Comparison of ENCODE assay signal across 7 cellular contexts in the genomic region with DNA sequence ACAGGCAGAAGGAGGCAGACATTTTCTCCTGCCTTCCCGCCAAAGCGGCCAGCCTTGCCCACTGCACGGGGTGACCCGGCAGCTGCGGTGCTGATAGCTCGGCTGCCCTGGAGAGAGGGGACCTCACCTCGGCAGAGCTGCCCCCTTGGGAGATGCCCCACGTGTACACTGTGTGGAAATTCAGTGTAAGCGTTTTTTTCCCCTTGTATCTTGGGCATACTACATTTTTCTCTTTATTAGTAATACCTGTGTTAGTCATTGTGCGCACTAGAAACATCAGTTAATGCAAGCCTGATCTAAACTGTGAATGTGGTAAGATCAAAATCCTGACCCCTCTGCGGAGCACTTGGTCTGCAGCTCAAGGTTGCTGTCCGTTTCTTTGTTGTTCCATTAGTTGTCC. TPM values are rescaled to one million over a fixed set of nuclear protein-coding genes. Genes with fewer than 3 reads are reported as not detected.
"Had no signal": no experiment of that assay in that cellular context is flagged by ENCODE, and none has a peak within 500 bp of the region (broad histone marks: within the 10 kb centered on the region; RNA-seq: fewer than 3 reads in every experiment).

No MANE protein-coding gene starts in this region.

RNA-seq across cellular contexts. Expression of a gene that starts 44.0 kb away (rescaled TPM):
- total RNA-seq: K562, M059J, PC-9, Right ventricle myocardium inferior, RPMI7951, SJCRH30, SK-MEL-5 had no signal

RNA-seq across cellular contexts. Expression of a gene that starts 45.9 kb away (rescaled TPM):
- total RNA-seq: K562, M059J, PC-9, Right ventricle myocardium inferior had no signal
